In the genomic region with DNA sequence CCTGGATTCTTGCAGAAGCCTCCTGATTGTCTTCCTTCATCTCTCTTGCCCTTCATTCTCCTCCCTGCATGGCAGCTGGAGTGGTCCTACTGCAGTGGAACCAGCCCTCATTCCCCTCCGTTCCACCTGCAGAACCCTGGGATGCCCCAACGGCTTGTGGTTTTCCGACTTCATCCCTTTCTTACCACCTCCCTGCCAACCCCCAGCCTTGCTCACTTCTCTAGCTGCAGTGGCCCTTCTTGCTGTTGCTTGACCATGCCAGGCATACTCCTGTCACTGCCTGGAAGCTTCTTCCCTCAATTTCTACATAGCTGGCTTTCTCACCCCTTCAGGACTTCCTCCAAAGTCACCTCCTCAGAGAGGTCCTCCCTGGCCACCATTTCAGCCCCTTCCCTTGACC, we compare ENCODE assay signal across 24 cellular contexts.
"Had no signal": no experiment of that assay in that cellular context is flagged by ENCODE, and none has a peak within 500 bp of the region (broad histone marks: within the 10 kb centered on the region; RNA-seq: fewer than 3 reads in every experiment).

No MANE protein-coding gene starts in this region.

- H3K36me3 ChIP-seq: ovary, right lobe of liver, vagina had no signal

- H3K4me3 ChIP-seq: hepatocyte, left ventricle myocardium inferior, lung, ovary, right atrium auricular region, right lobe of liver, smooth muscle cell, tibial nerve, upper lobe of left lung, vagina had no signal

- H3K27ac ChIP-seq: hepatocyte, left ventricle myocardium inferior, neutrophil, ovary, right atrium auricular region, right lobe of liver, tibial nerve, upper lobe of left lung, vagina had no signal

- H2AFZ ChIP-seq: hepatocyte had no signal

- H3K27me3 ChIP-seq: hepatocyte, neutrophil, ovary, right atrium auricular region, right lobe of liver, tibial nerve, upper lobe of left lung, vagina had no signal

- ATAC-seq: naive thymus-derived CD4-positive, alpha-beta T cell; natural killer cell treated with Interleukin-12 subunit alpha and Interleukin-12 subunit beta and Interleukin-15 and Interleukin-18, amount 100 ng/mL, for 72 hours; right lobe of liver; stimulated activated memory B cell treated with anti-CD40 and anti-IgM and Interleukin-4, amounts not matched to agents 10 μg/mL and 1 μg/mL and 100 μg/mL, for 72 hours; stimulated activated naive CD8-positive, alpha-beta T cell treated with anti-CD3 and anti-CD28 coated beads, Interleukin-15, amount 100 ng/mL, for 72 hours had no signal

- H3K4me1 ChIP-seq: left ventricle myocardium inferior, right atrium auricular region, right lobe of liver, tibial nerve, upper lobe of left lung, vagina had no signal

- H3K4me2 ChIP-seq: hepatocyte, smooth muscle cell had no signal

- H3K9me3 ChIP-seq: left ventricle myocardium inferior, neutrophil, ovary, right atrium auricular region, right lobe of liver, tibial nerve, upper lobe of left lung, vagina had no signal

- DNase-seq: islet precursor cell; left ventricle myocardium inferior; mesendoderm; naive thymus-derived CD4-positive, alpha-beta T cell; occipital lobe; ovary; right lobe of liver; stimulated activated CD4-positive, alpha-beta T cell treated with anti-CD3 and anti-CD28 coated beads, Interleukin-1b, Interleukin-23, amount 100 ng/mL, for 48 hours; stimulated activated CD4-positive, alpha-beta T cell treated with anti-CD3 and anti-CD28 coated beads, Interleukin-2, amount 100 ng/mL, for 48 hours; stimulated activated CD4-positive, alpha-beta T cell treated with anti-CD3 and anti-CD28 coated beads, Interleukin-4, amount 100 ng/mL, for 4 hours; stimulated activated CD8-positive, alpha-beta memory T cell treated with anti-CD3 and anti-CD28 coated beads, Interleukin-4, amount 100 ng/mL, for 48 hours; stimulated activated naive CD4-positive, alpha-beta T cell treated with Interleukin-2 at 50 U/mL for 16 hours; stimulated activated naive CD8-positive, alpha-beta T cell treated with anti-CD3 and anti-CD28 coated beads, Interleukin-15, amount 100 ng/mL, for 72 hours; substantia nigra; upper lobe of left lung had no signal
